Comparison of ENCODE assay signal across 1 cellular context in the genomic region with DNA sequence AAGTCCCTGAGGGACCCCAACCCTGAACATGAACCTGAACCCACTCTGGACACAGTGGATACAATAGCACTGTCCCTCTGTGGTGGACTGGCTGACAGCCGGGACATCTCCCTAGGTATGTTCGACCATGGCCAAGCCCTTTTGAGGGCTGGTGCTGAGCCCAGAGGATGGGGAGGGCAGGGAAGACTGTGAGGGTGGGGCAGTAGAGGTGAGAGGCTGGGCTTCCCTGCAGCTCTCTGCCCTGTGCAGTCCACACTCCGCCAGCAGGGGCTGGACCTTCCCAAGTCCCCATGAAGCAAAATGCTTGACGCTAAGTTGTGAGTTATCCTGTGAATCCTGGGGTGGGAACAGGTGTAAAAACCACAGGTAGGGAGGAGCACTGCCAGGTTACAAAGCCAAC.
TF ChIP-seq lines count a peak whose summit lies in the region.

No MANE protein-coding gene starts in this region.

TF ChIP-seq in H1, 55 proteins besides CTCF, POLR2A, EP300 and RAD21:
- TF ChIP-seq GABPA (IDR thresholded peaks at IDR 0.05; ENCODE audit: borderline replicate concordance, insufficient read depth, low read length) (no peak), CTBP2 (IDR thresholded peaks at IDR 0.05; ENCODE audit: borderline replicate concordance, insufficient read depth, insufficient read length, low read length) (no peak), ZNF274 (IDR thresholded peaks at IDR 0.05; ENCODE audit: borderline replicate concordance, extremely low read depth, low read length) (no peak), KDM5A (IDR thresholded peaks at IDR 0.05; ENCODE audit: low read length) (no peak), FOSL1 (IDR thresholded peaks at IDR 0.05; ENCODE audit: insufficient read depth, low read depth, low read length) (no peak), CBX8 (IDR thresholded peaks at IDR 0.05; ENCODE audit: borderline replicate concordance, low read depth, low read length) (no peak), JUN (IDR thresholded peaks at IDR 0.05; ENCODE audit: low read depth, low read length) (no peak)
